In the genomic region with DNA sequence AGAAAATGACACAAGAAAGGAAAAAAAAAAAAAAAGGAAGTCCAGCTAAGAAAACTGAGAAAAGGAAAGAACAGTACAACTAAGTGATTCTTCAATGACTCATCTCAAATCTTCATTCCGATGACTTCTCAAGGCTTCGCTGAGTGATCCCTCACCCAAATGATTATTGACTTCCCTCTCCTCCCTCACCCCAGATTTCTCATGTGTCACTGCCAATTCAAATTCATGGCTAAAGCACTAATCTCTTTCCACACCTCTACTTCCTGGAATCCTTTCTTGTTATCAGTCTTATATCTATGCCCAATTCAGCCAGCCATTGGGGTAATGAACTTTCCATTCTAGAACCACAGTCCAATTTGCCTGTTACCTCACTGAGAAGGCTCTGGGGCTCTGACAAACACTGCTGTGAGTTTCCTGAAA, we compare ENCODE assay signal across 8 cellular contexts. TPM values are rescaled to one million over a fixed set of nuclear protein-coding genes. Genes with fewer than 3 reads are reported as not detected.
DNase-seq lines count a peak whose midpoint lies in the region; ATAC-seq and TF ChIP-seq lines count a peak whose summit lies in the region.

No MANE protein-coding gene starts in this region.

- peaks cover 10% of the 10 kb centered on the region for H3K36me3 Mint-ChIP-seq in nephron progenitor cell (ENCODE audit: low read depth)

- H3K27me3 ChIP-seq in H7 (ENCODE audit: control insufficient read depth, insufficient read depth, low read length): no peaks in the 10 kb centered on the region
- no peaks in the 10 kb centered on the region for H3K27me3 ChIP-seq in psoas muscle (ENCODE audit: insufficient read depth in 3 of 3, low read length in 2 of 3)

- no peak overlapping the region for H3K27ac ChIP-seq in psoas muscle

- peaks cover 3% of the 10 kb centered on the region for H3K9me3 ChIP-seq in psoas muscle

- TF ChIP-seq CTCF in psoas muscle (IDR thresholded peaks at IDR 0.05): no peak
- no peak for TF ChIP-seq CTCF in nephron progenitor cell (IDR thresholded peaks at IDR 0.05)

- DNase-seq in NOMO-1 treated with DMSO at 0.1 percent for 48 hours (lab: John Stamatoyannopoulos, UW; ENCODE audit: unreplicated experiment) (peak; percentile 91), left colon (no peak), H7 (no peak), psoas muscle (no peak), NCI-H526 treated with DMSO at 0.1 percent for 48 hours (lab: John Stamatoyannopoulos, UW) (no peak), nephron progenitor cell (no peak)

- H3K4me3 ChIP-seq in H7 (ENCODE audit: insufficient read depth, low read depth, low read length): no peak overlapping the region
- H3K4me3 ChIP-seq in psoas muscle: no peak overlapping the region

- H3K4me1 ChIP-seq in psoas muscle: no peaks in the 10 kb centered on the region

- H3K4me1 Mint-ChIP-seq in nephron progenitor cell: no peaks in the 10 kb centered on the region

- no peaks in the 10 kb centered on the region for H3K36me3 ChIP-seq in H7 (replicated peaks; ENCODE audit: control insufficient read depth, insufficient read depth, low read length)
- no peaks in the 10 kb centered on the region for H3K36me3 ChIP-seq in psoas muscle (ENCODE audit: insufficient read depth in 1 of 2, low read depth in 1 of 2)

- 85 to 95% (median 91%) methylated on average over 2 of the region's 2 CpGs for WGBS in psoas muscle, 3 donors

- H3K9me3 Mint-ChIP-seq in nephron progenitor cell: peaks cover 22% of the 10 kb centered on the region

- ATAC-seq in GM18511 (IDR thresholded peaks at IDR 0.05; ENCODE audit: unreplicated experiment) (peak; percentile 77), HG02642 (IDR thresholded peaks at IDR 0.05; ENCODE audit: poor library complexity, unreplicated experiment) (peak; percentile 64), left colon (peak; percentile 69), psoas muscle (no peak)

- no peak overlapping the region for H3K27ac Mint-ChIP-seq in nephron progenitor cell

- no peaks in the 10 kb centered on the region for H3K27me3 Mint-ChIP-seq in nephron progenitor cell (ENCODE audit: low read depth, poor library complexity)

- H3K4me3 Mint-ChIP-seq in nephron progenitor cell: no peak overlapping the region

- intact Hi-C loops in left colon (cut with DNase I, micrococcal nuclease): no loop called here
- intact Hi-C loops in psoas muscle (cut with DNase I): no loop called here

RNA-seq across cellular contexts. Expression of a gene that starts 7.2 kb away (rescaled TPM):
- total RNA-seq in left colon (1 to 10 TPM; 4.1 TPM), psoas muscle (under 1 TPM in 2 of 4 donors, not detected in 2; 0.04 to 0.12 TPM)
- 0.66 TPM in 1 of 2 replicates, not detected in the other for total RNA-seq in H7 (2014; rRNA removed; shearing (Covaris generic))
- under 1 TPM; 0.01 to 0.04 (median 0.03) TPM for polyA plus RNA-seq in psoas muscle

RNA-seq across cellular contexts. Expression of a gene that starts 31.0 kb away (rescaled TPM):
- 100 to 1,000 TPM; 202 to 206 TPM for total RNA-seq in left colon
- total RNA-seq in H7 (2014; rRNA removed; shearing (Covaris generic)): not detected in 2 replicates
- total RNA-seq in psoas muscle: under 1 TPM in 3 of 4 donors, not detected in 1; 0.27 to 0.79 (median 0.49) TPM
- under 1 TPM in 2 of 3 donors, not detected in 1; 0.04 to 0.09 TPM for polyA plus RNA-seq in psoas muscle

Comparison
In these comparisons a context has a peak if more than half of its experiments do, and no peak if none do; other contexts are left out.
1. ATAC-seq: peak in GM18511 (single experiment), HG02642 (single experiment) and left colon (single experiment); none in psoas muscle (0 of 4).
2. RNA of a gene that starts 31.0 kb away (total RNA-seq): 202 to 206 TPM in left colon; 0.27 to 0.79 TPM in psoas muscle and not detected in H7; every median in the first group is over 100 times any median in the second.